15 cellular contexts compared by ENCODE assay signal in the genomic region with DNA sequence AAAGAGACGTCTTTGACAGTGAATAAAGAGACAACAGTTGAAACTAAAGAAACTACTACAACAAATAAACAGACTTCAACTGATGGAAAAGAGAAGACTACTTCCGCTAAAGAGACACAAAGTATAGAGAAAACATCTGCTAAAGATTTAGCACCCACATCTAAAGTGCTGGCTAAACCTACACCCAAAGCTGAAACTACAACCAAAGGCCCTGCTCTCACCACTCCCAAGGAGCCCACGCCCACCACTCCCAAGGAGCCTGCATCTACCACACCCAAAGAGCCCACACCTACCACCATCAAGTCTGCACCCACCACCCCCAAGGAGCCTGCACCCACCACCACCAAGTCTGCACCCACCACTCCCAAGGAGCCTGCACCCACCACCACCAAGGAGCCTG. TPM values are rescaled to one million over a fixed set of nuclear protein-coding genes. Genes with fewer than 3 reads are reported as not detected.
DNase-seq lines count a peak whose midpoint lies in the region; ATAC-seq lines count a peak whose summit lies in the region.
"Had no signal": no experiment of that assay in that cellular context is flagged by ENCODE, and none has a peak within 500 bp of the region (broad histone marks: within the 10 kb centered on the region; RNA-seq: fewer than 3 reads in every experiment).

No MANE protein-coding gene starts in this region.

- DNase-seq in stimulated activated naive CD8-positive, alpha-beta T cell treated with anti-CD3 and anti-CD28 coated beads, Interleukin-15, amount 100 ng/mL, for 72 hours: no peak
- no peak for DNase-seq in stimulated activated naive CD8-positive, alpha-beta T cell treated with anti-CD3 and anti-CD28 coated beads, Interleukin-15, Interleukin-2, amounts not matched to agents 100 U/mL and 50 U/mL, for 24 hours
- DNase-seq in DMS153 treated with DMSO at 0.1 percent for 48 hours (lab: John Stamatoyannopoulos, UW; ENCODE audit: unreplicated experiment) (no peak), HT-29 (ENCODE audit: low spot score) (no peak), amniotic stem cell (lab: John Stamatoyannopoulos, UW) (no peak)
- DNase-seq: Caco-2, H9, Karpas-422, MM.1S, NCI-H1930, NCI-H510A, SHP77 had no signal

- peaks cover 0 to 6% of the 10 kb centered on the region in 2 donors for H3K9me3 Mint-ChIP-seq in stimulated activated naive CD8-positive, alpha-beta T cell treated with anti-CD3 and anti-CD28 coated beads, Interleukin-15, amount 100 ng/mL, for 72 hours
- peaks cover 5% of the 10 kb centered on the region for H3K9me3 Mint-ChIP-seq in T-helper 1 cell treated with Interleukin-12 subunit alpha and Interleukin-12 subunit beta and Interleukin-4 antibody, amounts not matched to agents 30 μg/mL and 1 μg/mL, for 36 hours
- H3K9me3 Mint-ChIP-seq in activated naive CD8-positive, alpha-beta T cell (ENCODE audit: low read depth): no peaks in the 10 kb centered on the region
- H3K9me3 Mint-ChIP-seq: H9 had no signal

- peak overlapping the region; percentile 6 to 31 for H3K4me3 Mint-ChIP-seq in stimulated activated naive CD8-positive, alpha-beta T cell treated with anti-CD3 and anti-CD28 coated beads, Interleukin-15, amount 100 ng/mL, for 72 hours
- H3K4me3 Mint-ChIP-seq in T-helper 1 cell treated with Interleukin-12 subunit alpha and Interleukin-12 subunit beta and Interleukin-4 antibody, amounts not matched to agents 30 μg/mL and 1 μg/mL, for 36 hours: peak overlapping the region; percentile 68
- peak overlapping the region; percentile 0 for H3K4me3 Mint-ChIP-seq in activated naive CD8-positive, alpha-beta T cell
- H3K4me3 Mint-ChIP-seq: H9 had no signal

- ATAC-seq in stimulated activated naive CD8-positive, alpha-beta T cell treated with anti-CD3 and anti-CD28 coated beads, Interleukin-15, amount 100 ng/mL, for 72 hours: peak; percentile 18
- ATAC-seq in stimulated activated naive CD8-positive, alpha-beta T cell treated with anti-CD3 and anti-CD28 coated beads, Interleukin-15, Interleukin-2, amounts not matched to agents 100 U/mL and 50 U/mL, for 24 hours: no peak
- ATAC-seq: HepG2 had no signal

- peaks cover 22% of the 10 kb centered on the region for H3K36me3 Mint-ChIP-seq in T-helper 1 cell treated with Interleukin-12 subunit alpha and Interleukin-12 subunit beta and Interleukin-4 antibody, amounts not matched to agents 30 μg/mL and 1 μg/mL, for 36 hours (ENCODE audit: low read depth)
- peaks cover 7% of the 10 kb centered on the region for H3K36me3 Mint-ChIP-seq in activated naive CD8-positive, alpha-beta T cell

- no peaks in the 10 kb centered on the region for H3K27me3 Mint-ChIP-seq in stimulated activated naive CD8-positive, alpha-beta T cell treated with anti-CD3 and anti-CD28 coated beads, Interleukin-15, amount 100 ng/mL, for 72 hours
- no peaks in the 10 kb centered on the region for H3K27me3 Mint-ChIP-seq in T-helper 1 cell treated with Interleukin-12 subunit alpha and Interleukin-12 subunit beta and Interleukin-4 antibody, amounts not matched to agents 30 μg/mL and 1 μg/mL, for 36 hours (ENCODE audit: low read depth)
- H3K27me3 Mint-ChIP-seq in activated naive CD8-positive, alpha-beta T cell: no peaks in the 10 kb centered on the region

- peak overlapping the region; percentile 1 to 9 for H3K27ac Mint-ChIP-seq in stimulated activated naive CD8-positive, alpha-beta T cell treated with anti-CD3 and anti-CD28 coated beads, Interleukin-15, amount 100 ng/mL, for 72 hours
- peak overlapping the region; percentile 94 for H3K27ac Mint-ChIP-seq in T-helper 1 cell treated with Interleukin-12 subunit alpha and Interleukin-12 subunit beta and Interleukin-4 antibody, amounts not matched to agents 30 μg/mL and 1 μg/mL, for 36 hours
- H3K27ac Mint-ChIP-seq in activated naive CD8-positive, alpha-beta T cell: peak overlapping the region; percentile 67
- H3K27ac Mint-ChIP-seq: H9 had no signal

- H3K4me1 Mint-ChIP-seq in stimulated activated naive CD8-positive, alpha-beta T cell treated with anti-CD3 and anti-CD28 coated beads, Interleukin-15, amount 100 ng/mL, for 72 hours: peaks cover 28% of the 10 kb centered on the region
- H3K4me1 Mint-ChIP-seq in T-helper 1 cell treated with Interleukin-12 subunit alpha and Interleukin-12 subunit beta and Interleukin-4 antibody, amounts not matched to agents 30 μg/mL and 1 μg/mL, for 36 hours (ENCODE audit: low read depth): peaks cover 43% of the 10 kb centered on the region
- peaks cover 52% of the 10 kb centered on the region for H3K4me1 Mint-ChIP-seq in activated naive CD8-positive, alpha-beta T cell (ENCODE audit: low read depth)
- H3K4me1 Mint-ChIP-seq: H9 had no signal

RNA-seq across cellular contexts. Expression of gene PRG4, which starts 10.5 kb away (rescaled TPM):
- 0.05 TPM in 1 of 2 replicates, not detected in the other for total RNA-seq in HT-29 (2014; rRNA removed; shearing (Covaris generic))

Comparison
In these comparisons a context has a peak if more than half of its experiments do, and no peak if none do; other contexts are left out.
1. H3K27ac Mint-ChIP-seq: peak in every context shown above with its lines; median percentile 94 in T-helper 1 cell treated with Interleukin-12 subunit alpha and Interleukin-12 subunit beta and Interleukin-4 antibody, amounts not matched to agents 30 μg/mL and 1 μg/mL, for 36 hours; 67 in activated naive CD8-positive, alpha-beta T cell; 5 in stimulated activated naive CD8-positive, alpha-beta T cell treated with anti-CD3 and anti-CD28 coated beads, Interleukin-15, amount 100 ng/mL, for 72 hours.
2. H3K4me3 Mint-ChIP-seq: peak in every context shown above with its lines; median percentile 68 in T-helper 1 cell treated with Interleukin-12 subunit alpha and Interleukin-12 subunit beta and Interleukin-4 antibody, amounts not matched to agents 30 μg/mL and 1 μg/mL, for 36 hours; 18 in stimulated activated naive CD8-positive, alpha-beta T cell treated with anti-CD3 and anti-CD28 coated beads, Interleukin-15, amount 100 ng/mL, for 72 hours; 0 in activated naive CD8-positive, alpha-beta T cell.